Comparison of ENCODE assay signal across 1 cellular context in the genomic region with DNA sequence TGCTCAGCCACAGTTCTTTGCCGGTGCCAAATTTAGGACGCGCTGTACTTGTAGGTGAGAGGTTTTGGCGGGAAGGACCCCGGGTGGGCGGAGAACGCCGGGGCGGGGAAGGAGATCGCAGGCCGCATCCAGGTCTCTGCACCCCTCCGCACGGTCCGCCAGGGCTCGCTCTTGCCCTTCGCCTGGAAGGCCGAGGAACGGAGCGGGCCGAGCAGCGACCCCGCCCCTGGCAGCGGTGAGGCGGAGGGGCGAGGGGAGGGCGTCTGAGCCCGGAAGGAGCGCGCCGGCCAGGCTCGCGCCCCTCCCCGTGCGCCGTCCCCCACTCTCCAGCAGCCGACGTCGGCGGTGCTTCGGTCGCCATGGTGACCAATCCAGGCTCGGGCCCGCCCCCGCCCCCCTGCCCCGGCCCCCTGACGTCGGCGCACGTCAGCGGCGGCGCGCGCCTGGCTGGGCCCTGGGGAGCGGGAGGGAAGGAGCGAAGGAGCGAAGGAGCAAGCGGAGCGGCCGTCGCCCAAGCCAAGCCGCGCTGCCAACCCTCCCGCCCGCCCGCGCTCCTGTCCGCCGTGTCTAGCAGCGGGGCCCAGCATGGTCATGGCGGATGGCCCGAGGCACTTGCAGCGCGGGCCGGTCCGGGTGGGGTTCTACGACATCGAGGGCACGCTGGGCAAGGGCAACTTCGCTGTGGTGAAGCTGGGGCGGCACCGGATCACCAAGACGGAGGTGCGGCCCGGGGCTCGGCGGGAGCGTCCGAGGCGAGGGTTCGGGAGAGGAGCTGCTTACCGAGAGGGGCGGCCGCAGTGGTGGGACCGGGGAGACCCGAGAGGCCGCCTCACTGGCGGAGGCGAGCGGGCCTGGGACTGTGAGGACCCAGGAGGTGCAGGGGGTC.
TF ChIP-seq lines count a peak whose summit lies in the region.

Gene SIK2 (plus strand): TSS at position 471 of the 886 bp plus-strand sequence. CDS start 115 bp downstream, at position 586.

TF ChIP-seq in GM12878, 131 proteins besides CTCF, POLR2A, EP300 and RAD21 (continued from another document and continues in another):
- TF ChIP-seq, protein P1, sequence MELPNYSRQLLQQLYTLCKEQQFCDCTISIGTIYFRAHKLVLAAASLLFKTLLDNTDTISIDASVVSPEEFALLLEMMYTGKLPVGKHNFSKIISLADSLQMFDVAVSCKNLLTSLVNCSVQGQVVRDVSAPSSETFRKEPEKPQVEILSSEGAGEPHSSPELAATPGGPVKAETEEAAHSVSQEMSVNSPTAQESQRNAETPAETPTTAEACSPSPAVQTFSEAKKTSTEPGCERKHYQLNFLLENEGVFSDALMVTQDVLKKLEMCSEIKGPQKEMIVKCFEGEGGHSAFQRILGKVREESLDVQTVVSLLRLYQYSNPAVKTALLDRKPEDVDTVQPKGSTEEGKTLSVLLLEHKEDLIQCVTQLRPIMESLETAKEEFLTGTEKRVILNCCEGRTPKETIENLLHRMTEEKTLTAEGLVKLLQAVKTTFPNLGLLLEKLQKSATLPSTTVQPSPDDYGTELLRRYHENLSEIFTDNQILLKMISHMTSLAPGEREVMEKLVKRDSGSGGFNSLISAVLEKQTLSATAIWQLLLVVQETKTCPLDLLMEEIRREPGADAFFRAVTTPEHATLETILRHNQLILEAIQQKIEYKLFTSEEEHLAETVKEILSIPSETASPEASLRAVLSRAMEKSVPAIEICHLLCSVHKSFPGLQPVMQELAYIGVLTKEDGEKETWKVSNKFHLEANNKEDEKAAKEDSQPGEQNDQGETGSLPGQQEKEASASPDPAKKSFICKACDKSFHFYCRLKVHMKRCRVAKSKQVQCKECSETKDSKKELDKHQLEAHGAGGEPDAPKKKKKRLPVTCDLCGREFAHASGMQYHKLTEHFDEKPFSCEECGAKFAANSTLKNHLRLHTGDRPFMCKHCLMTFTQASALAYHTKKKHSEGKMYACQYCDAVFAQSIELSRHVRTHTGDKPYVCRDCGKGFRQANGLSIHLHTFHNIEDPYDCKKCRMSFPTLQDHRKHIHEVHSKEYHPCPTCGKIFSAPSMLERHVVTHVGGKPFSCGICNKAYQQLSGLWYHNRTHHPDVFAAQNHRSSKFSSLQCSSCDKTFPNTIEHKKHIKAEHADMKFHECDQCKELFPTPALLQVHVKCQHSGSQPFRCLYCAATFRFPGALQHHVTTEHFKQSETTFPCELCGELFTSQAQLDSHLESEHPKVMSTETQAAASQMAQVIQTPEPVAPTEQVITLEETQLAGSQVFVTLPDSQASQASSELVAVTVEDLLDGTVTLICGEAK (IDR thresholded peaks at IDR 0.05; ENCODE audit: borderline replicate concordance), result no peak
- TF ChIP-seq, protein P2, sequence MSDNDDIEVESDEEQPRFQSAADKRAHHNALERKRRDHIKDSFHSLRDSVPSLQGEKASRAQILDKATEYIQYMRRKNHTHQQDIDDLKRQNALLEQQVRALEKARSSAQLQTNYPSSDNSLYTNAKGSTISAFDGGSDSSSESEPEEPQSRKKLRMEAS (IDR thresholded peaks at IDR 0.05; ENCODE audit: low read depth, low read length), result no peak
- TF ChIP-seq ZNF217 (IDR thresholded peaks at IDR 0.05) (no peak), IRF4 (IDR thresholded peaks at IDR 0.05; ENCODE audit: low read depth, low read length) (0 out of 2 replicates have a peak, but pooled peaks have one; percentile 22), JUNB (IDR thresholded peaks at IDR 0.05) (no peak), RAD51 (IDR thresholded peaks at IDR 0.05) (no peak), STAT1 (conservative IDR thresholded peaks at IDR 0.05) (no peak; the same call in 1 of the 2 replicates), SPI1 (IDR thresholded peaks at IDR 0.05; ENCODE audit: borderline replicate concordance, insufficient read depth, low read depth, low read length) (no peak), ZNF384 (IDR thresholded peaks at IDR 0.05; ENCODE audit: borderline replicate concordance, low read depth, low read length) (no peak), EGR1 (IDR thresholded peaks at IDR 0.05; ENCODE audit: borderline replicate concordance in 1 of 2, low read depth in 2 of 2, low read length in 2 of 2) (peak in 1 of 2 experiments; percentile 74; a peak in 2 of 3 replicates), BMI1 (IDR thresholded peaks at IDR 0.05; ENCODE audit: borderline replicate concordance) (peak; percentile 71), SMAD5 (IDR thresholded peaks at IDR 0.05; ENCODE audit: low read depth) (no peak), PBX3 (IDR thresholded peaks at IDR 0.05; ENCODE audit: insufficient replicate concordance, low read depth, low read length) (no peak), NR2F1 (conservative IDR thresholded peaks at IDR 0.05) (peak; percentile 15; the same call in 1 of the 2 replicates), DPF2 (IDR thresholded peaks at IDR 0.05) (peak; percentile 59; the same call in 1 of the 2 replicates), PAX5 (IDR thresholded peaks at IDR 0.05; ENCODE audit: borderline replicate concordance, low read depth, low read length) (peak; percentile 51; the same call in 1 of the 2 replicates), GATAD2B (conservative IDR thresholded peaks at IDR 0.05; ENCODE audit: low read depth) (peak; percentile 49), POLR2AphosphoS2 (IDR thresholded peaks at IDR 0.05; ENCODE audit: low read depth, low read length) (no peak), CHD4 (IDR thresholded peaks at IDR 0.05) (no peak), FOS (IDR thresholded peaks at IDR 0.05; ENCODE audit: borderline replicate concordance, extremely low read depth, insufficient read length) (no peak), SIX5 (IDR thresholded peaks at IDR 0.05; ENCODE audit: low read depth, low read length, severe bottlenecking) (no peak), HSF1 (IDR thresholded peaks at IDR 0.05; ENCODE audit: low read depth, low read length) (no peak), ETV6 (conservative IDR thresholded peaks at IDR 0.05 in 1 of 2, IDR thresholded peaks at IDR 0.05 in 1 of 2; ENCODE audit: borderline replicate concordance in 1 of 2, low read depth in 1 of 2) (no peak), IKZF2 (IDR thresholded peaks at IDR 0.05) (no peak), HDAC6 (IDR thresholded peaks at IDR 0.05; ENCODE audit: unreplicated experiment) (no peak), ATF7 (IDR thresholded peaks at IDR 0.05; ENCODE audit: low read depth) (no peak), CHD1 (IDR thresholded peaks at IDR 0.05; ENCODE audit: low read depth, low read length) (no peak), PML (IDR thresholded peaks at IDR 0.05; ENCODE audit: low read length) (no peak), PAX8 (IDR thresholded peaks at IDR 0.05) (no peak), BCL11A (IDR thresholded peaks at IDR 0.05; ENCODE audit: low read depth, low read length) (no peak), IKZF1 (conservative IDR thresholded peaks at IDR 0.05) (peak; percentile 39), CREM (IDR thresholded peaks at IDR 0.05; ENCODE audit: low read depth) (peak; percentile 63; the same call in 1 of the 2 replicates)
- TF ChIP-seq, protein P3, sequence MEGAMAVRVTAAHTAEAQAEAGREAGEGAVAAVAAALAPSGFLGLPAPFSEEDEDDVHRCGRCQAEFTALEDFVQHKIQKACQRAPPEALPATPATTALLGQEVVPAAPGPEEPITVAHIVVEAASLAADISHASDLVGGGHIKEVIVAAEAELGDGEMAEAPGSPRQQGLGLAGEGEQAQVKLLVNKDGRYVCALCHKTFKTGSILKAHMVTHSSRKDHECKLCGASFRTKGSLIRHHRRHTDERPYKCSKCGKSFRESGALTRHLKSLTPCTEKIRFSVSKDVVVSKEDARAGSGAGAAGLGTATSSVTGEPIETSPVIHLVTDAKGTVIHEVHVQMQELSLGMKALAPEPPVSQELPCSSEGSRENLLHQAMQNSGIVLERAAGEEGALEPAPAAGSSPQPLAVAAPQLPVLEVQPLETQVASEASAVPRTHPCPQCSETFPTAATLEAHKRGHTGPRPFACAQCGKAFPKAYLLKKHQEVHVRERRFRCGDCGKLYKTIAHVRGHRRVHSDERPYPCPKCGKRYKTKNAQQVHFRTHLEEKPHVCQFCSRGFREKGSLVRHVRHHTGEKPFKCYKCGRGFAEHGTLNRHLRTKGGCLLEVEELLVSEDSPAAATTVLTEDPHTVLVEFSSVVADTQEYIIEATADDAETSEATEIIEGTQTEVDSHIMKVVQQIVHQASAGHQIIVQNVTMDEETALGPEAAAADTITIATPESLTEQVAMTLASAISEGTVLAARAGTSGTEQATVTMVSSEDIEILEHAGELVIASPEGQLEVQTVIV (IDR thresholded peaks at IDR 0.05; ENCODE audit: borderline replicate concordance, partially characterized antibody), result no peak
- TF ChIP-seq, protein P4, sequence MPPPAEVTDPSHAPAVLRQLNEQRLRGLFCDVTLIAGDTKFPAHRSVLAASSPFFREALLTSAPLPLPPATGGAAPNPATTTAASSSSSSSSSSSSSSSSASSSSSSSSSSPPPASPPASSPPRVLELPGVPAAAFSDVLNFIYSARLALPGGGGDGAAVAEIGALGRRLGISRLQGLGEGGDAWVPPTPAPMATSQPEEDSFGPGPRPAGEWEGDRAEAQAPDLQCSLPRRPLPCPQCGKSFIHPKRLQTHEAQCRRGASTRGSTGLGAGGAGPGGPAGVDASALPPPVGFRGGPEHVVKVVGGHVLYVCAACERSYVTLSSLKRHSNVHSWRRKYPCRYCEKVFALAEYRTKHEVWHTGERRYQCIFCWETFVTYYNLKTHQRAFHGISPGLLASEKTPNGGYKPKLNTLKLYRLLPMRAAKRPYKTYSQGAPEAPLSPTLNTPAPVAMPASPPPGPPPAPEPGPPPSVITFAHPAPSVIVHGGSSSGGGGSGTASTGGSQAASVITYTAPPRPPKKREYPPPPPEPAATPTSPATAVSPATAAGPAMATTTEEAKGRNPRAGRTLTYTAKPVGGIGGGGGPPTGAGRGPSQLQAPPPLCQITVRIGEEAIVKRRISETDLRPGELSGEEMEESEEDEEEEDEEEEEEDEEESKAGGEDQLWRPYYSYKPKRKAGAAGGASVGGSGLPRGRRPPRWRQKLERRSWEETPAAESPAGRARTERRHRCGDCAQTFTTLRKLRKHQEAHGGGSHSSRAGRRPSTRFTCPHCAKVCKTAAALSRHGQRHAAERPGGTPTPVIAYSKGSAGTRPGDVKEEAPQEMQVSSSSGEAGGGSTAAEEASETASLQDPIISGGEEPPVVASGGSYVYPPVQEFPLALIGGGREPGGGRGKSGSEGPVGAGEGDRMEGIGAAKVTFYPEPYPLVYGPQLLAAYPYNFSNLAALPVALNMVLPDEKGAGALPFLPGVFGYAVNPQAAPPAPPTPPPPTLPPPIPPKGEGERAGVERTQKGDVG (CRISPR knock-in tag; IDR thresholded peaks at IDR 0.05), result no peak
- TF ChIP-seq, protein P5, sequence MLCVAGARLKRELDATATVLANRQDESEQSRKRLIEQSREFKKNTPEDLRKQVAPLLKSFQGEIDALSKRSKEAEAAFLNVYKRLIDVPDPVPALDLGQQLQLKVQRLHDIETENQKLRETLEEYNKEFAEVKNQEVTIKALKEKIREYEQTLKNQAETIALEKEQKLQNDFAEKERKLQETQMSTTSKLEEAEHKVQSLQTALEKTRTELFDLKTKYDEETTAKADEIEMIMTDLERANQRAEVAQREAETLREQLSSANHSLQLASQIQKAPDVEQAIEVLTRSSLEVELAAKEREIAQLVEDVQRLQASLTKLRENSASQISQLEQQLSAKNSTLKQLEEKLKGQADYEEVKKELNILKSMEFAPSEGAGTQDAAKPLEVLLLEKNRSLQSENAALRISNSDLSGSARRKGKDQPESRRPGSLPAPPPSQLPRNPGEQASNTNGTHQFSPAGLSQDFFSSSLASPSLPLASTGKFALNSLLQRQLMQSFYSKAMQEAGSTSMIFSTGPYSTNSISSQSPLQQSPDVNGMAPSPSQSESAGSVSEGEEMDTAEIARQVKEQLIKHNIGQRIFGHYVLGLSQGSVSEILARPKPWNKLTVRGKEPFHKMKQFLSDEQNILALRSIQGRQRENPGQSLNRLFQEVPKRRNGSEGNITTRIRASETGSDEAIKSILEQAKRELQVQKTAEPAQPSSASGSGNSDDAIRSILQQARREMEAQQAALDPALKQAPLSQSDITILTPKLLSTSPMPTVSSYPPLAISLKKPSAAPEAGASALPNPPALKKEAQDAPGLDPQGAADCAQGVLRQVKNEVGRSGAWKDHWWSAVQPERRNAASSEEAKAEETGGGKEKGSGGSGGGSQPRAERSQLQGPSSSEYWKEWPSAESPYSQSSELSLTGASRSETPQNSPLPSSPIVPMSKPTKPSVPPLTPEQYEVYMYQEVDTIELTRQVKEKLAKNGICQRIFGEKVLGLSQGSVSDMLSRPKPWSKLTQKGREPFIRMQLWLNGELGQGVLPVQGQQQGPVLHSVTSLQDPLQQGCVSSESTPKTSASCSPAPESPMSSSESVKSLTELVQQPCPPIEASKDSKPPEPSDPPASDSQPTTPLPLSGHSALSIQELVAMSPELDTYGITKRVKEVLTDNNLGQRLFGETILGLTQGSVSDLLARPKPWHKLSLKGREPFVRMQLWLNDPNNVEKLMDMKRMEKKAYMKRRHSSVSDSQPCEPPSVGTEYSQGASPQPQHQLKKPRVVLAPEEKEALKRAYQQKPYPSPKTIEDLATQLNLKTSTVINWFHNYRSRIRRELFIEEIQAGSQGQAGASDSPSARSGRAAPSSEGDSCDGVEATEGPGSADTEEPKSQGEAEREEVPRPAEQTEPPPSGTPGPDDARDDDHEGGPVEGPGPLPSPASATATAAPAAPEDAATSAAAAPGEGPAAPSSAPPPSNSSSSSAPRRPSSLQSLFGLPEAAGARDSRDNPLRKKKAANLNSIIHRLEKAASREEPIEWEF (IDR thresholded peaks at IDR 0.05; ENCODE audit: insufficient replicate concordance, low read depth, low read length), result no peak
- TF ChIP-seq, protein P6, sequence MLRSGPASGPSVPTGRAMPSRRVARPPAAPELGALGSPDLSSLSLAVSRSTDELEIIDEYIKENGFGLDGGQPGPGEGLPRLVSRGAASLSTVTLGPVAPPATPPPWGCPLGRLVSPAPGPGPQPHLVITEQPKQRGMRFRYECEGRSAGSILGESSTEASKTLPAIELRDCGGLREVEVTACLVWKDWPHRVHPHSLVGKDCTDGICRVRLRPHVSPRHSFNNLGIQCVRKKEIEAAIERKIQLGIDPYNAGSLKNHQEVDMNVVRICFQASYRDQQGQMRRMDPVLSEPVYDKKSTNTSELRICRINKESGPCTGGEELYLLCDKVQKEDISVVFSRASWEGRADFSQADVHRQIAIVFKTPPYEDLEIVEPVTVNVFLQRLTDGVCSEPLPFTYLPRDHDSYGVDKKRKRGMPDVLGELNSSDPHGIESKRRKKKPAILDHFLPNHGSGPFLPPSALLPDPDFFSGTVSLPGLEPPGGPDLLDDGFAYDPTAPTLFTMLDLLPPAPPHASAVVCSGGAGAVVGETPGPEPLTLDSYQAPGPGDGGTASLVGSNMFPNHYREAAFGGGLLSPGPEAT (IDR thresholded peaks at IDR 0.05; ENCODE audit: low read depth), result no peak
